1 cellular context compared by ENCODE assay signal in genomic region chr9:134328841-134329575, GRCh38.
TF ChIP-seq lines count a peak whose summit lies in the region.

No MANE protein-coding gene starts in this region.

TF ChIP-seq in HepG2, 621 proteins besides CTCF, POLR2A, EP300 and RAD21 (continued from another document and continues in another):
- TF ChIP-seq ZNF281 (CRISPR knock-in tag; IDR thresholded peaks at IDR 0.05; ENCODE audit: borderline replicate concordance) (no peak), ZNF574 (CRISPR knock-in tag; IDR thresholded peaks at IDR 0.05) (no peak; the same call in 1 of the 2 replicates), ZFP62 (CRISPR knock-in tag; IDR thresholded peaks at IDR 0.05) (no peak), KMT2B (CRISPR knock-in tag; IDR thresholded peaks at IDR 0.05) (peak; percentile 39; the same call in 1 of the 2 replicates), TEAD2 (CRISPR knock-in tag; IDR thresholded peaks at IDR 0.05) (no peak; the same call in 1 of the 2 replicates), ZNF670 (CRISPR knock-in tag; IDR thresholded peaks at IDR 0.05; ENCODE audit: borderline replicate concordance) (no peak; the same call in 1 of the 2 replicates), ZNF264 (CRISPR knock-in tag; IDR thresholded peaks at IDR 0.05) (no peak; the same call in 1 of the 2 replicates), ZNF263 (CRISPR knock-in tag; IDR thresholded peaks at IDR 0.05) (peak; percentile 53; the same call in 1 of the 2 replicates), TBX3 (IDR thresholded peaks at IDR 0.05; ENCODE audit: borderline replicate concordance) (peak; percentile 83; the same call in 1 of the 2 replicates), RFX5 (IDR thresholded peaks at IDR 0.05; ENCODE audit: low read depth, low read length) (no peak), ZNF546 (CRISPR knock-in tag; conservative IDR thresholded peaks at IDR 0.05) (no peak), KLF13 (CRISPR knock-in tag; IDR thresholded peaks at IDR 0.05) (no peak), KDM6A (CRISPR knock-in tag; IDR thresholded peaks at IDR 0.05; ENCODE audit: low read depth) (no peak), ZNF101 (CRISPR knock-in tag; IDR thresholded peaks at IDR 0.05; ENCODE audit: borderline replicate concordance, low read depth) (no peak), CSRNP2 (CRISPR knock-in tag; conservative IDR thresholded peaks at IDR 0.05; ENCODE audit: low read depth) (no peak), ZNF619 (CRISPR knock-in tag; IDR thresholded peaks at IDR 0.05) (no peak), ZBTB3 (CRISPR knock-in tag; IDR thresholded peaks at IDR 0.05; ENCODE audit: borderline replicate concordance, low read depth) (0 out of 2 replicates have a peak, but pooled peaks have one; percentile 69), RBM39 (IDR thresholded peaks at IDR 0.05; ENCODE audit: low read depth, low read length, poor library complexity, severe bottlenecking) (peak; percentile 98), HMGA1 (CRISPR knock-in tag; conservative IDR thresholded peaks at IDR 0.05) (no peak), JUND (CRISPR knock-in tag; IDR thresholded peaks at IDR 0.05) (no peak; the same call in 1 of the 2 replicates), ZMAT5 (CRISPR knock-in tag; IDR thresholded peaks at IDR 0.05; ENCODE audit: borderline replicate concordance, low read depth) (no peak), ZNF687 (CRISPR knock-in tag; IDR thresholded peaks at IDR 0.05) (peak; percentile 92), TFDP1 (CRISPR knock-in tag; IDR thresholded peaks at IDR 0.05; ENCODE audit: borderline replicate concordance) (no peak; the same call in 1 of the 2 replicates), ISL2 (CRISPR knock-in tag; IDR thresholded peaks at IDR 0.05) (peak; percentile 20; the same call in 1 of the 2 replicates), RNF2 (conservative IDR thresholded peaks at IDR 0.05; ENCODE audit: low read depth) (no peak), MIER2 (CRISPR knock-in tag; IDR thresholded peaks at IDR 0.05) (no peak), ARID4A (CRISPR knock-in tag; IDR thresholded peaks at IDR 0.05; ENCODE audit: borderline replicate concordance) (peak; percentile 78), TCF7L2 (IDR thresholded peaks at IDR 0.05; ENCODE audit: low read depth, low read length) (no peak), NFYC (CRISPR knock-in tag; IDR thresholded peaks at IDR 0.05) (no peak), ZNF335 (CRISPR knock-in tag; IDR thresholded peaks at IDR 0.05) (no peak), HNF4G (IDR thresholded peaks at IDR 0.05; ENCODE audit: borderline replicate concordance, low read depth, low read length) (peak; percentile 81), HNF4G (CRISPR knock-in tag; IDR thresholded peaks at IDR 0.05; ENCODE audit: borderline replicate concordance, low read depth) (peak; percentile 85), HES4 (CRISPR knock-in tag; IDR thresholded peaks at IDR 0.05; ENCODE audit: borderline replicate concordance) (peak; percentile 76; the same call in 1 of the 2 replicates), ETV5 (CRISPR knock-in tag; IDR thresholded peaks at IDR 0.05; ENCODE audit: borderline replicate concordance) (no peak), HNF1B (CRISPR knock-in tag; IDR thresholded peaks at IDR 0.05) (peak; percentile 51), SRSF9 (IDR thresholded peaks at IDR 0.05; ENCODE audit: borderline replicate concordance, insufficient read depth, low read depth, low read length, poor library complexity, severe bottlenecking) (no peak), ZNF724P (CRISPR knock-in tag; IDR thresholded peaks at IDR 0.05; ENCODE audit: borderline replicate concordance) (peak; percentile 45; the same call in 1 of the 2 replicates), KAT2B (IDR thresholded peaks at IDR 0.05; ENCODE audit: borderline replicate concordance, low read depth, low read length) (no peak), CREM (IDR thresholded peaks at IDR 0.05) (peak; percentile 10; the same call in 1 of the 2 replicates), CREM (CRISPR knock-in tag; IDR thresholded peaks at IDR 0.05) (no peak), MTF2 (CRISPR knock-in tag; IDR thresholded peaks at IDR 0.05; ENCODE audit: borderline replicate concordance) (no peak), ZFP82 (CRISPR knock-in tag; IDR thresholded peaks at IDR 0.05; ENCODE audit: borderline replicate concordance) (no peak; the same call in 1 of the 2 replicates), ZNF790 (CRISPR knock-in tag; IDR thresholded peaks at IDR 0.05; ENCODE audit: borderline replicate concordance) (no peak), GABPA (IDR thresholded peaks at IDR 0.05; ENCODE audit: low read depth, low read length) (no peak), GABPA (CRISPR knock-in tag; IDR thresholded peaks at IDR 0.05; ENCODE audit: low read depth) (no peak)
